In the genomic region with DNA sequence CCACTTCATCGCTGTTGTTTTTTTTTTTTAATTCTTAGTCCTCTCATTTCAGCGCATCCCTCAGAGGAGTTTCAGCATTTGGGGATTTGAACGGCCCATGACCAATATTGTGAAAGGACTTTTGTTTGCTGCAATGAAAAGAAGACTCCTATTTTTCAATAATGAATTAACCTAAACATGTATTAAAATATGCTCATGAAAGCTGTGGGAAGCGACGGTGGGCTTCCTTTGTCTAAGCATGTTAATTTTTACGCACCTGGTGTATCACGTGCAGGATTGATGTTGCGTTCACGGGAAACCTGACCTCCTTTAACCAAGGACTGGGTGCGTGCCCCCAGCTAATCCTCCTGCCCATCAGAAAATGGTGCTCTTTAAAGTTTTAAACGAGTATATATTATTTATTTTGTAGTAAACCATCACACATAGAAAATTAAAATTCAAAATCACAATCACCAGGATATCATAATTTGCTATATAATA, we compare ENCODE assay signal across 8 cellular contexts. TPM values are rescaled to one million over a fixed set of nuclear protein-coding genes. Genes with fewer than 3 reads are reported as not detected.
DNase-seq lines count a peak whose midpoint lies in the region; ATAC-seq, FAIRE-seq and TF ChIP-seq lines count a peak whose summit lies in the region.

No MANE protein-coding gene starts in this region.

- H3K36me3 ChIP-seq in keratinocyte (ENCODE audit: control insufficient read depth in 2 of 2, extremely low read depth in 1 of 2, insufficient read depth in 2 of 2, low read length in 2 of 2): no peaks in the 10 kb centered on the region
- no peaks in the 10 kb centered on the region for H3K36me3 ChIP-seq in tibial artery

- H3K4me3 ChIP-seq in keratinocyte (ENCODE audit: control insufficient read depth in 2 of 3, extremely low read depth in 1 of 3, insufficient read depth in 2 of 3, low read depth in 1 of 3, low read length in 3 of 3) (peak overlapping the region; percentile 63 to 72 (median 72)), tibial artery (peak overlapping the region; percentile 72 to 78)

- H3K36me3 Mint-ChIP-seq in activated T-cell treated with anti-CD3 and anti-CD28 coated beads, Interleukin-2, amount 50 U/mL, for 24 hours (ENCODE audit: low read depth): no peaks in the 10 kb centered on the region
- peaks cover 2% of the 10 kb centered on the region; the same call in 1 of the 2 replicates for H3K36me3 Mint-ChIP-seq in WTC11

- no peak for FAIRE-seq in keratinocyte (lab: Jason Lieb, UNC)

- peak overlapping the region; percentile 50 for H3K9ac ChIP-seq in keratinocyte (ENCODE audit: control insufficient read depth, extremely low read depth, insufficient read depth, low read length)

- no peak overlapping the region for H3K27ac ChIP-seq in keratinocyte (ENCODE audit: control insufficient read depth, insufficient read depth, low read length)
- peak overlapping the region; percentile 83 to 84 for H3K27ac ChIP-seq in tibial artery

- H4K20me1 ChIP-seq in keratinocyte (ENCODE audit: control insufficient read depth, extremely low read depth, insufficient read depth, low read length): no peaks in the 10 kb centered on the region

- dilution Hi-C loops in keratinocyte (cut with MboI; ENCODE audit: extremely low pct_ligation_motif_present, low sequenced_read_pairs): no loop called here

- H3K27ac Mint-ChIP-seq in activated T-cell treated with anti-CD3 and anti-CD28 coated beads, Interleukin-2, amount 50 U/mL, for 24 hours: peak overlapping the region; percentile 71
- H3K27ac Mint-ChIP-seq in WTC11: no peak overlapping the region

- no peaks in the 10 kb centered on the region for H3K9me3 Mint-ChIP-seq in activated T-cell treated with anti-CD3 and anti-CD28 coated beads, Interleukin-2, amount 50 U/mL, for 24 hours
- H3K9me3 Mint-ChIP-seq in WTC11: peaks cover 8% of the 10 kb centered on the region; the same call in 1 of the 2 replicates

- peaks cover 17% of the 10 kb centered on the region for H3K27me3 Mint-ChIP-seq in activated T-cell treated with anti-CD3 and anti-CD28 coated beads, Interleukin-2, amount 50 U/mL, for 24 hours
- peaks cover 64% of the 10 kb centered on the region for H3K27me3 Mint-ChIP-seq in WTC11 (ENCODE audit: low read depth)

- peak overlapping the region; percentile 84 for H2AFZ ChIP-seq in keratinocyte (ENCODE audit: control insufficient read depth, low read length)

- H3K4me1 ChIP-seq in keratinocyte (ENCODE audit: control insufficient read depth, extremely low read depth, insufficient read depth, low read length) (peaks cover 9% of the 10 kb centered on the region), tibial artery (peaks cover 0 to 25% (median 2%) of the 10 kb centered on the region in 4 donors)

- TF ChIP-seq CTCF in WTC11 (IDR thresholded peaks at IDR 0.05) (no peak), keratinocyte (optimal IDR thresholded peaks at IDR 0.05 in 1 of 3, IDR thresholded peaks at IDR 0.05 in 1 of 3, conservative IDR thresholded peaks at IDR 0.05 in 1 of 3; ENCODE audit: extremely low read depth in 1 of 3, insufficient read depth in 2 of 3, low read length in 3 of 3) (no peak), tibial artery (IDR thresholded peaks at IDR 0.05) (no peak)

- no peak for DNase-seq in activated T-cell treated with anti-CD3 and anti-CD28 coated beads, Interleukin-2, amount 50 U/mL, for 24 hours
- DNase-seq in activated T-cell treated with anti-CD3 and anti-CD28 coated beads, Interleukin-2, amount 50 U/mL, for 48 hours: no peak
- DNase-seq in WTC11 (ENCODE audit: low spot score): no peak
- no peak for DNase-seq in keratinocyte (ENCODE audit: low read depth, low spot score)
- DNase-seq in tibial artery: no peak
- no peak for DNase-seq in NCI-H82 (lab: John Stamatoyannopoulos, UW)

- POLR2A ChIA-PET in WTC11 (lab: Charles Lee): no interaction called here

- H3K4me2 ChIP-seq in keratinocyte (ENCODE audit: control insufficient read depth, extremely low read depth, insufficient read depth, low read depth, low read length): peak overlapping the region; percentile 87

- no peaks in the 10 kb centered on the region for H3K79me2 ChIP-seq in keratinocyte (ENCODE audit: control insufficient read depth, insufficient read depth, low read length)

- H3K4me3 Mint-ChIP-seq in activated T-cell treated with anti-CD3 and anti-CD28 coated beads, Interleukin-2, amount 50 U/mL, for 24 hours: peak overlapping the region; percentile 82
- H3K4me3 Mint-ChIP-seq in WTC11: peak overlapping the region; percentile 84

- CTCF ChIA-PET in WTC11 (lab: Charles Lee): interaction anchor here (0.7 to 1.2 kb wide), 5 partner anchors 16 to 549 kb away, joined by 3 to 5 read pairs (median 3); a partner anchor contains a TSS

- intact Hi-C loops in tibial artery (cut with DNase I; ENCODE audit: low total_unique reads): loop anchor here (5.0 to 10.0 kb wide), 2 partner anchors 53 to 125 kb away; no protein-coding TSS in a partner anchor

- no peaks in the 10 kb centered on the region for H3K9me1 ChIP-seq in keratinocyte (ENCODE audit: control insufficient read depth, extremely low read depth, insufficient read depth, low read length)

- H3K27me3 ChIP-seq in keratinocyte (ENCODE audit: control insufficient read depth, extremely low read depth, insufficient read depth, low read length) (peaks cover 15% of the 10 kb centered on the region), tibial artery (no peaks in the 10 kb centered on the region)

- no peak for ATAC-seq in WTC11
- ATAC-seq in GM21360 (IDR thresholded peaks at IDR 0.05; ENCODE audit: unreplicated experiment): no peak
- no peak for ATAC-seq in HG02852 (IDR thresholded peaks at IDR 0.05; ENCODE audit: unreplicated experiment)

- peaks cover 8% of the 10 kb centered on the region for H3K4me1 Mint-ChIP-seq in activated T-cell treated with anti-CD3 and anti-CD28 coated beads, Interleukin-2, amount 50 U/mL, for 24 hours (ENCODE audit: low read depth)
- peaks cover 10% of the 10 kb centered on the region for H3K4me1 Mint-ChIP-seq in WTC11

- no peaks in the 10 kb centered on the region for H3K9me3 ChIP-seq in keratinocyte (ENCODE audit: control insufficient read depth, low read depth, low read length)
- no peaks in the 10 kb centered on the region for H3K9me3 ChIP-seq in tibial artery

TF ChIP-seq in WTC11, 78 proteins besides CTCF, POLR2A, EP300 and RAD21:
- TF ChIP-seq TEAD1 (CRISPR knock-in tag; IDR thresholded peaks at IDR 0.05) (no peak), TP53 (CRISPR knock-in tag; IDR thresholded peaks at IDR 0.05) (no peak), EMX1 (CRISPR knock-in tag; IDR thresholded peaks at IDR 0.05) (no peak)
- TF ChIP-seq, protein P1, sequence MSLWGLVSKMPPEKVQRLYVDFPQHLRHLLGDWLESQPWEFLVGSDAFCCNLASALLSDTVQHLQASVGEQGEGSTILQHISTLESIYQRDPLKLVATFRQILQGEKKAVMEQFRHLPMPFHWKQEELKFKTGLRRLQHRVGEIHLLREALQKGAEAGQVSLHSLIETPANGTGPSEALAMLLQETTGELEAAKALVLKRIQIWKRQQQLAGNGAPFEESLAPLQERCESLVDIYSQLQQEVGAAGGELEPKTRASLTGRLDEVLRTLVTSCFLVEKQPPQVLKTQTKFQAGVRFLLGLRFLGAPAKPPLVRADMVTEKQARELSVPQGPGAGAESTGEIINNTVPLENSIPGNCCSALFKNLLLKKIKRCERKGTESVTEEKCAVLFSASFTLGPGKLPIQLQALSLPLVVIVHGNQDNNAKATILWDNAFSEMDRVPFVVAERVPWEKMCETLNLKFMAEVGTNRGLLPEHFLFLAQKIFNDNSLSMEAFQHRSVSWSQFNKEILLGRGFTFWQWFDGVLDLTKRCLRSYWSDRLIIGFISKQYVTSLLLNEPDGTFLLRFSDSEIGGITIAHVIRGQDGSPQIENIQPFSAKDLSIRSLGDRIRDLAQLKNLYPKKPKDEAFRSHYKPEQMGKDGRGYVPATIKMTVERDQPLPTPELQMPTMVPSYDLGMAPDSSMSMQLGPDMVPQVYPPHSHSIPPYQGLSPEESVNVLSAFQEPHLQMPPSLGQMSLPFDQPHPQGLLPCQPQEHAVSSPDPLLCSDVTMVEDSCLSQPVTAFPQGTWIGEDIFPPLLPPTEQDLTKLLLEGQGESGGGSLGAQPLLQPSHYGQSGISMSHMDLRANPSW (CRISPR knock-in tag; conservative IDR thresholded peaks at IDR 0.05; ENCODE audit: low read depth): no peak
- TF ChIP-seq, protein P2, sequence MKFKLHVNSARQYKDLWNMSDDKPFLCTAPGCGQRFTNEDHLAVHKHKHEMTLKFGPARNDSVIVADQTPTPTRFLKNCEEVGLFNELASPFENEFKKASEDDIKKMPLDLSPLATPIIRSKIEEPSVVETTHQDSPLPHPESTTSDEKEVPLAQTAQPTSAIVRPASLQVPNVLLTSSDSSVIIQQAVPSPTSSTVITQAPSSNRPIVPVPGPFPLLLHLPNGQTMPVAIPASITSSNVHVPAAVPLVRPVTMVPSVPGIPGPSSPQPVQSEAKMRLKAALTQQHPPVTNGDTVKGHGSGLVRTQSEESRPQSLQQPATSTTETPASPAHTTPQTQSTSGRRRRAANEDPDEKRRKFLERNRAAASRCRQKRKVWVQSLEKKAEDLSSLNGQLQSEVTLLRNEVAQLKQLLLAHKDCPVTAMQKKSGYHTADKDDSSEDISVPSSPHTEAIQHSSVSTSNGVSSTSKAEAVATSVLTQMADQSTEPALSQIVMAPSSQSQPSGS (CRISPR knock-in tag; IDR thresholded peaks at IDR 0.05; ENCODE audit: borderline replicate concordance, low read depth): no peak

RNA-seq across cellular contexts. Expression of a gene that starts 0.6 kb away (rescaled TPM):
- 2.1 to 2.9 TPM (median 2.2 TPM) in 3 replicates for total RNA-seq in WTC11 (2021)
- 0.14 TPM in 1 of 3 replicates, not detected in the others for polyA plus RNA-seq in keratinocyte
- not detected for polyA plus RNA-seq in keratinocyte (2011; ENCODE audit: low read depth)
- 0.04 TPM in 1 of 2 replicates, not detected in the other for polyA plus RNA-seq in keratinocyte (2011; cell fraction: cytosol; rRNA removed)
- polyA plus RNA-seq in keratinocyte (2011; cell fraction: nucleus; rRNA removed): 0.15 TPM in 1 of 2 replicates, not detected in the other
- polyA plus RNA-seq in keratinocyte (2012; ENCODE audit: low replicate concordance): 0.03 and 0.18 TPM in 2 replicates
- polyA minus RNA-seq in keratinocyte: not detected in 3 replicates
- polyA minus RNA-seq in keratinocyte (2011; cell fraction: cytosol; rRNA and poly(A)+ RNA removed): not detected
- not detected in 2 replicates for polyA minus RNA-seq in keratinocyte (2011; cell fraction: nucleus; rRNA and poly(A)+ RNA removed)

RNA-seq across cellular contexts. Expression of a gene that starts 46.3 kb away (rescaled TPM):
- 29.6 to 33.0 TPM (median 30.8 TPM) in 3 replicates for total RNA-seq in WTC11 (2021)
- 24.6 to 41.7 TPM (median 24.7 TPM) in 3 replicates for polyA plus RNA-seq in keratinocyte
- 12.9 TPM for polyA plus RNA-seq in keratinocyte (2011; ENCODE audit: low read depth)
- 21.8 and 33.4 TPM in 2 replicates for polyA plus RNA-seq in keratinocyte (2011; cell fraction: cytosol; rRNA removed)
- 16.4 and 22.7 TPM in 2 replicates for polyA plus RNA-seq in keratinocyte (2011; cell fraction: nucleus; rRNA removed)
- 16.8 and 20.3 TPM in 2 replicates for polyA plus RNA-seq in keratinocyte (2012; ENCODE audit: low replicate concordance)
- 15.2 to 29.0 TPM (median 17.2 TPM) in 3 replicates for polyA minus RNA-seq in keratinocyte
- polyA minus RNA-seq in keratinocyte (2011; cell fraction: cytosol; rRNA and poly(A)+ RNA removed): 21.1 TPM
- polyA minus RNA-seq in keratinocyte (2011; cell fraction: nucleus; rRNA and poly(A)+ RNA removed): 11.2 and 12.5 TPM in 2 replicates
